In the genomic region with DNA sequence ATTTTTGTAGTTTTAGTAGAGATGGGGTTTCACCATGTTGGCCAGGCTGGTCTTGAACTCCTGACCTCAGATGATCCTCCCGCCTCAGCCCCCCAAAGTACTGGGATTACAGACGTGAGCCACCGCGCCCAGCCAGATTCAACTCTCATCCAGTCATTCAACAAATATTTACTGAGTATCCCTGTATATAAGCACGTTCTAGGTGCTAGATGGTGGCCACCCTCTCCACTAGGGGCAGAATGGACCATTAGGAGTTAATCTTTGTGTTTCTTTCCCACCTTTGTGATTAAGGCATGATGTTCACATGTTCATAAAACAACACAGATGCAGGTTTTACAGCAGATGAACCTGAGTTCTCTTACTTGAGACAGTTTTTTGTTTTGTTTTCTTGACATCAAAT, we compare ENCODE assay signal across 12 cellular contexts. TPM values are rescaled to one million over a fixed set of nuclear protein-coding genes. Genes with fewer than 3 reads are reported as not detected.
A peak's percentile ranks its signal among the peaks of the same experiment; 100 is the strongest.
DNase-seq lines count a peak whose midpoint lies in the region; ATAC-seq, FAIRE-seq and TF ChIP-seq lines count a peak whose summit lies in the region.
"Had no signal": no experiment of that assay in that cellular context is flagged by ENCODE, and none has a peak within 500 bp of the region (broad histone marks: within the 10 kb centered on the region; RNA-seq: fewer than 3 reads in every experiment).

No MANE protein-coding gene starts in this region.

- no peak for TF ChIP-seq POLR2A in HCT116 (IDR thresholded peaks at IDR 0.05; ENCODE audit: borderline replicate concordance, extremely low read depth, insufficient read depth, insufficient read length)

- H3K9ac ChIP-seq in HCT116 (ENCODE audit: low read length) (no peak overlapping the region), astrocyte (ENCODE audit: low read length) (no peak overlapping the region)

- ATAC-seq in HCT116 (peak; percentile 71), memory B cell (ENCODE audit: low read depth) (no peak), GM21576 (IDR thresholded peaks at IDR 0.05; ENCODE audit: unreplicated experiment) (no peak), HG03457 (IDR thresholded peaks at IDR 0.05; ENCODE audit: unreplicated experiment) (no peak)

- no peak; the same call in 1 of the 2 replicates for TF ChIP-seq RAD21 in HCT116 (IDR thresholded peaks at IDR 0.05; ENCODE audit: low read depth)

- TF ChIP-seq CTCF in HCT116 (IDR thresholded peaks at IDR 0.05 in 2 of 3, conservative IDR thresholded peaks at IDR 0.05 in 1 of 3; ENCODE audit: borderline replicate concordance in 1 of 3, insufficient read depth in 1 of 3, low read depth in 2 of 3, low read length in 2 of 3), result peak in 2 of 3 experiments; percentile 61 to 70; a peak in 5 of 6 replicates
- TF ChIP-seq CTCF in astrocyte (IDR thresholded peaks at IDR 0.05; ENCODE audit: insufficient read depth, low read depth, low read length), result peak; percentile 40

- H3K27me3 ChIP-seq in HCT116 (ENCODE audit: insufficient read depth, low read length) (no peaks in the 10 kb centered on the region), astrocyte (ENCODE audit: insufficient read depth, low read length) (no peaks in the 10 kb centered on the region)

- H3K27ac Mint-ChIP-seq in astrocyte (ENCODE audit: unreplicated experiment) (no peak overlapping the region), memory B cell (peak overlapping the region; percentile 12)
- H3K27ac Mint-ChIP-seq: activated naive CD8-positive, alpha-beta T cell had no signal

- CTCF ChIA-PET in HCT116 (lab: Charles Lee), result interaction anchor here (0.8 kb wide), 1 partner anchor 151 kb away, joined by 3 read pairs; no protein-coding TSS in a partner anchor

- H3K36me3 ChIP-seq in HCT116 (ENCODE audit: control insufficient read depth in 1 of 2, insufficient read depth in 2 of 2, low read length in 2 of 2), result peaks cover 15 to 20% of the 10 kb centered on the region in 2 experiments; a peak in 3 of 4 replicates
- H3K36me3 ChIP-seq in astrocyte (ENCODE audit: insufficient read depth, low read length), result peaks cover 3% of the 10 kb centered on the region

- RAD21 ChIA-PET in HCT116 (lab: Charles Lee; ENCODE audit: low non-redundant PET in 1 of 2, low total read pairs in 2 of 2, uncharacterized antibody in 2 of 2, unreplicated experiment in 2 of 2), result no interaction called here

- H3K27me3 Mint-ChIP-seq in astrocyte (ENCODE audit: low read depth, unreplicated experiment) (no peaks in the 10 kb centered on the region), memory B cell (no peaks in the 10 kb centered on the region)
- H3K27me3 Mint-ChIP-seq: activated CD4-positive, alpha-beta T cell treated with anti-CD3 and anti-CD28 coated beads, Interleukin-2, amount 10 ng/mL, durations not matched to agents 7 days and 5 days; activated naive CD8-positive, alpha-beta T cell had no signal

- H3K4me3 Mint-ChIP-seq in astrocyte (ENCODE audit: unreplicated experiment) (no peak overlapping the region), memory B cell (no peak overlapping the region)
- H3K4me3 Mint-ChIP-seq: activated CD4-positive, alpha-beta T cell treated with anti-CD3 and anti-CD28 coated beads, Interleukin-2, amount 10 ng/mL, durations not matched to agents 7 days and 5 days; activated naive CD8-positive, alpha-beta T cell had no signal

- intact Hi-C loops in HCT116 (cut with micrococcal nuclease), result no loop called here

- no peak overlapping the region for H2AFZ ChIP-seq in HCT116 (ENCODE audit: low read depth, low read length, poor library complexity, severe bottlenecking)
- no peak overlapping the region for H2AFZ ChIP-seq in astrocyte (ENCODE audit: low read depth, low read length)

- H3K4me3 ChIP-seq in HCT116 (replicated peaks in 1 of 2; ENCODE audit: low read depth in 1 of 2, low read length in 2 of 2), result no peak overlapping the region
- no peak overlapping the region for H3K4me3 ChIP-seq in astrocyte (ENCODE audit: insufficient read depth, low read depth, low read length)
- H3K4me3 ChIP-seq: SK-N-MC had no signal

- POLR2A ChIA-PET in HCT116 (lab: Charles Lee), result no interaction called here

- H3K9me2 ChIP-seq in HCT116 (ENCODE audit: insufficient read depth), result no peaks in the 10 kb centered on the region

- H3K4me2 ChIP-seq in HCT116 (ENCODE audit: low read length) (no peak overlapping the region), astrocyte (ENCODE audit: low read length) (no peak overlapping the region)

- no peak for FAIRE-seq in astrocyte (lab: Jason Lieb, UNC)

- H3K36me3 Mint-ChIP-seq in astrocyte (ENCODE audit: low read depth, unreplicated experiment) (peaks cover 42% of the 10 kb centered on the region), memory B cell (peaks cover 42% of the 10 kb centered on the region)

- no peaks in the 10 kb centered on the region for H3K9me3 ChIP-seq in HCT116 (ENCODE audit: control insufficient read depth in 1 of 2, insufficient read depth in 1 of 2, low read depth in 1 of 2, low read length in 2 of 2)
- H3K9me3 ChIP-seq in astrocyte (ENCODE audit: insufficient read depth, low read depth, low read length), result no peaks in the 10 kb centered on the region

- BruUV-seq in HCT116 (replicated peaks; lab: Mats Ljungman, UMichigan), result no TSS peak

- H3K79me2 ChIP-seq in HCT116 (ENCODE audit: insufficient read depth, low read length) (no peaks in the 10 kb centered on the region), astrocyte (ENCODE audit: insufficient read depth, low read length) (no peaks in the 10 kb centered on the region)

- H3K27ac ChIP-seq in HCT116 (ENCODE audit: low read depth, low read length) (no peak overlapping the region), astrocyte (ENCODE audit: low read depth, low read length) (no peak overlapping the region)
- H3K27ac ChIP-seq: SK-N-MC had no signal

- H3K4me1 Mint-ChIP-seq in astrocyte (ENCODE audit: low read depth, unreplicated experiment) (peaks cover 9% of the 10 kb centered on the region), memory B cell (peaks cover 24% of the 10 kb centered on the region)

- DNase-seq in D341Med (ENCODE audit: low spot score), result peak; percentile 14
- no peak for DNase-seq in HCT116 (ENCODE audit: low read depth, low spot score)
- DNase-seq in astrocyte (ENCODE audit: low read depth), result no peak
- no peak for DNase-seq in memory B cell (ENCODE audit: low spot score in 2 of 2)
- no peak for DNase-seq in NCI-H226
- no peak for DNase-seq in NOMO-1 treated with DMSO at 0.1 percent for 48 hours (lab: John Stamatoyannopoulos, UW; ENCODE audit: unreplicated experiment)
- DNase-seq: activated CD4-positive, alpha-beta T cell treated with anti-CD3 and anti-CD28 coated beads, Interleukin-2, amount 10 ng/mL, durations not matched to agents 7 days and 5 days; NCI-H446 had no signal

- H3K4me1 ChIP-seq in HCT116 (ENCODE audit: control insufficient read depth in 1 of 2, insufficient read depth in 2 of 2, low read length in 2 of 2) (peaks cover 10 to 26% of the 10 kb centered on the region in 2 experiments), astrocyte (ENCODE audit: insufficient read depth, low read length) (peaks cover 24% of the 10 kb centered on the region)

- H3K9me3 Mint-ChIP-seq in astrocyte (ENCODE audit: unreplicated experiment) (no peaks in the 10 kb centered on the region), memory B cell (no peaks in the 10 kb centered on the region)
- H3K9me3 Mint-ChIP-seq: activated CD4-positive, alpha-beta T cell treated with anti-CD3 and anti-CD28 coated beads, Interleukin-2, amount 10 ng/mL, durations not matched to agents 7 days and 5 days had no signal

- H4K20me1 ChIP-seq in HCT116 (ENCODE audit: insufficient read depth) (no peaks in the 10 kb centered on the region), astrocyte (ENCODE audit: insufficient read depth, low read length) (no peaks in the 10 kb centered on the region)

TF ChIP-seq in HCT116, 20 proteins besides CTCF, POLR2A, EP300 and RAD21:
- TF ChIP-seq EZH2phosphoT487 (IDR thresholded peaks at IDR 0.05; ENCODE audit: borderline replicate concordance) (no peak), SIN3A (IDR thresholded peaks at IDR 0.05; ENCODE audit: low read depth) (no peak), YY1 (IDR thresholded peaks at IDR 0.05; ENCODE audit: extremely low read depth, insufficient replicate concordance, low read depth, low read length) (no peak), ZNF274 (IDR thresholded peaks at IDR 0.05; ENCODE audit: low read depth, low read length) (no peak), ELF1 (IDR thresholded peaks at IDR 0.05; ENCODE audit: borderline replicate concordance, low read depth) (no peak), TCF7L2 (IDR thresholded peaks at IDR 0.05; ENCODE audit: borderline replicate concordance, extremely low read depth, insufficient read depth, insufficient read length) (no peak), JUND (IDR thresholded peaks at IDR 0.05) (no peak; the same call in 1 of the 2 replicates), EGR1 (IDR thresholded peaks at IDR 0.05; ENCODE audit: low read depth) (no peak), CBX3 (IDR thresholded peaks at IDR 0.05; ENCODE audit: low read depth) (no peak), EZH2 (IDR thresholded peaks at IDR 0.05) (no peak)

RNA-seq across cellular contexts. Expression of a gene that starts 7.3 kb away (rescaled TPM):
- total RNA-seq in HCT116 (2021; ENCODE audit: unreplicated experiment) (97.4 TPM), astrocyte (56.3 and 60.4 TPM in 2 replicates)
- polyA plus RNA-seq in HCT116 (2012), result 95.7 and 104 TPM in 2 replicates

RNA-seq across cellular contexts. Expression of a gene that starts 17.2 kb away (rescaled TPM):
- total RNA-seq in HCT116 (2021; ENCODE audit: unreplicated experiment) (310 TPM), astrocyte (46.9 and 63.5 TPM in 2 replicates)
- polyA plus RNA-seq in HCT116 (2012), result 248 and 382 TPM in 2 replicates
